13 cellular contexts compared by ENCODE assay signal in genomic region chr10:113945075-113945686, GRCh38.
DNase-seq lines count a peak whose midpoint lies in the region; ATAC-seq, FAIRE-seq and TF ChIP-seq lines count a peak whose summit lies in the region.
"Had no signal": no experiment of that assay in that cellular context is flagged by ENCODE, and none has a peak within 500 bp of the region (broad histone marks: within the 10 kb centered on the region; RNA-seq: fewer than 3 reads in every experiment).

No MANE protein-coding gene starts in this region.

- H3K9me1 ChIP-seq in keratinocyte (ENCODE audit: control insufficient read depth, extremely low read depth, insufficient read depth, low read length) = no peaks in the 10 kb centered on the region

- no peaks in the 10 kb centered on the region for H3K9me3 Mint-ChIP-seq in activated CD8-positive, alpha-beta memory T cell treated with anti-CD3 and anti-CD28 coated beads, Interleukin-2, amount 10 ng/mL, durations not matched to agents 7 days and 5 days (ENCODE audit: low read depth)
- H3K9me3 Mint-ChIP-seq in type B pancreatic cell = no peaks in the 10 kb centered on the region
- H3K9me3 Mint-ChIP-seq: activated CD4-positive, alpha-beta T cell treated with anti-CD3 and anti-CD28 coated beads, Interleukin-2, amount 10 ng/mL, durations not matched to agents 7 days and 5 days had no signal

- no peak overlapping the region for H3K27ac Mint-ChIP-seq in activated CD8-positive, alpha-beta memory T cell treated with anti-CD3 and anti-CD28 coated beads, Interleukin-2, amount 10 ng/mL, durations not matched to agents 7 days and 5 days
- peak overlapping the region; percentile 67 for H3K27ac Mint-ChIP-seq in type B pancreatic cell
- H3K27ac Mint-ChIP-seq: activated CD4-positive, alpha-beta T cell treated with anti-CD3 and anti-CD28 coated beads, Interleukin-2, amount 10 ng/mL, durations not matched to agents 7 days and 5 days; activated naive CD8-positive, alpha-beta T cell had no signal

- ATAC-seq in activated CD8-positive, alpha-beta memory T cell treated with anti-CD3 and anti-CD28 coated beads, Interleukin-2, amount 10 ng/mL, durations not matched to agents 7 days and 5 days = no peak
- ATAC-seq: sciatic nerve had no signal

- H3K4me3 ChIP-seq in astrocyte of the spinal cord (ENCODE audit: low read depth, low read length) (no peak overlapping the region), keratinocyte (ENCODE audit: control insufficient read depth in 2 of 3, extremely low read depth in 1 of 3, insufficient read depth in 2 of 3, low read depth in 1 of 3, low read length in 3 of 3) (no peak overlapping the region)

- no peak overlapping the region for H3K27ac ChIP-seq in keratinocyte (ENCODE audit: control insufficient read depth, insufficient read depth, low read length)

- no peak overlapping the region for H3K9ac ChIP-seq in keratinocyte (ENCODE audit: control insufficient read depth, extremely low read depth, insufficient read depth, low read length)

- H3K9me3 ChIP-seq in keratinocyte (ENCODE audit: control insufficient read depth, low read depth, low read length) = no peaks in the 10 kb centered on the region

- H3K27me3 ChIP-seq in keratinocyte (ENCODE audit: control insufficient read depth, extremely low read depth, insufficient read depth, low read length) = no peaks in the 10 kb centered on the region

- CTCF ChIA-PET in activated CD8-positive, alpha-beta memory T cell treated with anti-CD3 and anti-CD28 coated beads, Interleukin-2, amount 10 ng/mL, durations not matched to agents 7 days and 5 days (lab: Charles Lee) = no interaction called here

- peak; percentile 25 for DNase-seq in activated CD8-positive, alpha-beta memory T cell treated with anti-CD3 and anti-CD28 coated beads, Interleukin-2, amount 10 ng/mL, durations not matched to agents 7 days and 5 days
- DNase-seq in activated CD8-positive, alpha-beta memory T cell treated with anti-CD3 and anti-CD28 coated beads for 24 hours = no peak
- peak; percentile 71 for DNase-seq in astrocyte of the spinal cord (ENCODE audit: low read depth, low spot score)
- no peak for DNase-seq in keratinocyte (ENCODE audit: low read depth, low spot score)
- no peak for DNase-seq in type B pancreatic cell (ENCODE audit: extremely low spot score, unreplicated experiment)
- DNase-seq in activated CD8-positive, alpha-beta memory T cell treated with anti-CD3 and anti-CD28 coated beads, Interleukin-2, amount 50 U/mL, for 48 hours = no peak
- DNase-seq in stimulated activated CD4-positive, alpha-beta T cell treated with anti-CD3 and anti-CD28 coated beads, Interleukin-1b, Interleukin-23, amount 100 ng/mL, for 48 hours = no peak
- no peak for DNase-seq in stimulated activated CD4-positive, alpha-beta T cell treated with anti-CD3 and anti-CD28 coated beads, Interleukin-12 subunit alpha, Interleukin-12 subunit beta, amount 100 ng/mL, for 4 hours
- DNase-seq: 8988T; activated CD4-positive, alpha-beta T cell treated with anti-CD3 and anti-CD28 coated beads, Interleukin-2, amount 10 ng/mL, durations not matched to agents 7 days and 5 days; GDM1 had no signal

- no peaks in the 10 kb centered on the region for H3K79me2 ChIP-seq in keratinocyte (ENCODE audit: control insufficient read depth, insufficient read depth, low read length)

- H3K4me1 Mint-ChIP-seq in activated CD8-positive, alpha-beta memory T cell treated with anti-CD3 and anti-CD28 coated beads, Interleukin-2, amount 10 ng/mL, durations not matched to agents 7 days and 5 days = peaks cover 16% of the 10 kb centered on the region
- peaks cover 25% of the 10 kb centered on the region for H3K4me1 Mint-ChIP-seq in type B pancreatic cell (ENCODE audit: unreplicated experiment)

- no peak overlapping the region for H3K4me2 ChIP-seq in keratinocyte (ENCODE audit: control insufficient read depth, extremely low read depth, insufficient read depth, low read depth, low read length)

- no peaks in the 10 kb centered on the region for H3K36me3 Mint-ChIP-seq in activated CD8-positive, alpha-beta memory T cell treated with anti-CD3 and anti-CD28 coated beads, Interleukin-2, amount 10 ng/mL, durations not matched to agents 7 days and 5 days
- H3K36me3 Mint-ChIP-seq in type B pancreatic cell = peaks cover 1% of the 10 kb centered on the region
- H3K36me3 Mint-ChIP-seq: activated naive CD8-positive, alpha-beta T cell had no signal

- TF ChIP-seq CTCF in astrocyte of the spinal cord (IDR thresholded peaks at IDR 0.05; ENCODE audit: low read depth, low read length) (no peak), keratinocyte (optimal IDR thresholded peaks at IDR 0.05 in 1 of 3, IDR thresholded peaks at IDR 0.05 in 1 of 3, conservative IDR thresholded peaks at IDR 0.05 in 1 of 3; ENCODE audit: extremely low read depth in 1 of 3, insufficient read depth in 2 of 3, low read length in 3 of 3) (no peak), type B pancreatic cell (conservative IDR thresholded peaks at IDR 0.05) (no peak)

- in situ Hi-C loops in astrocyte of the spinal cord (cut with HindIII; ENCODE audit: low sequenced_read_pairs) = no loop called here

- no peak overlapping the region for H3K4me3 Mint-ChIP-seq in activated CD8-positive, alpha-beta memory T cell treated with anti-CD3 and anti-CD28 coated beads, Interleukin-2, amount 10 ng/mL, durations not matched to agents 7 days and 5 days
- H3K4me3 Mint-ChIP-seq in type B pancreatic cell = no peak overlapping the region
- H3K4me3 Mint-ChIP-seq: activated CD4-positive, alpha-beta T cell treated with anti-CD3 and anti-CD28 coated beads, Interleukin-2, amount 10 ng/mL, durations not matched to agents 7 days and 5 days; activated naive CD8-positive, alpha-beta T cell had no signal

- no peaks in the 10 kb centered on the region for H4K20me1 ChIP-seq in keratinocyte (ENCODE audit: control insufficient read depth, extremely low read depth, insufficient read depth, low read length)

- H3K27me3 Mint-ChIP-seq in activated CD8-positive, alpha-beta memory T cell treated with anti-CD3 and anti-CD28 coated beads, Interleukin-2, amount 10 ng/mL, durations not matched to agents 7 days and 5 days = peaks cover 9% of the 10 kb centered on the region
- H3K27me3 Mint-ChIP-seq in type B pancreatic cell = no peaks in the 10 kb centered on the region

- peak; percentile 84 for FAIRE-seq in keratinocyte (lab: Jason Lieb, UNC)

- peaks cover 10% of the 10 kb centered on the region for H3K4me1 ChIP-seq in keratinocyte (ENCODE audit: control insufficient read depth, extremely low read depth, insufficient read depth, low read length)

- dilution Hi-C loops in keratinocyte (cut with MboI; ENCODE audit: extremely low pct_ligation_motif_present, low sequenced_read_pairs) = no loop called here

- H3K36me3 ChIP-seq in keratinocyte (ENCODE audit: control insufficient read depth in 2 of 2, extremely low read depth in 1 of 2, insufficient read depth in 2 of 2, low read length in 2 of 2) = no peaks in the 10 kb centered on the region

- no peak overlapping the region for H2AFZ ChIP-seq in keratinocyte (ENCODE audit: control insufficient read depth, low read length)

Comparison
In these comparisons a context has a peak if more than half of its experiments do, and no peak if none do; other contexts are left out.
1. DNase-seq: peak in activated CD8-positive, alpha-beta memory T cell treated with anti-CD3 and anti-CD28 coated beads, Interleukin-2, amount 10 ng/mL, durations not matched to agents 7 days and 5 days (single experiment) and astrocyte of the spinal cord (single experiment); none in activated CD8-positive, alpha-beta memory T cell treated with anti-CD3 and anti-CD28 coated beads for 24 hours (single experiment), keratinocyte (single experiment), type B pancreatic cell (single experiment), activated CD8-positive, alpha-beta memory T cell treated with anti-CD3 and anti-CD28 coated beads, Interleukin-2, amount 50 U/mL, for 48 hours (single experiment), stimulated activated CD4-positive, alpha-beta T cell treated with anti-CD3 and anti-CD28 coated beads, Interleukin-1b, Interleukin-23, amount 100 ng/mL, for 48 hours (single experiment) and stimulated activated CD4-positive, alpha-beta T cell treated with anti-CD3 and anti-CD28 coated beads, Interleukin-12 subunit alpha, Interleukin-12 subunit beta, amount 100 ng/mL, for 4 hours (single experiment).